Comparison of ENCODE assay signal across 8 cellular contexts in the genomic region with DNA sequence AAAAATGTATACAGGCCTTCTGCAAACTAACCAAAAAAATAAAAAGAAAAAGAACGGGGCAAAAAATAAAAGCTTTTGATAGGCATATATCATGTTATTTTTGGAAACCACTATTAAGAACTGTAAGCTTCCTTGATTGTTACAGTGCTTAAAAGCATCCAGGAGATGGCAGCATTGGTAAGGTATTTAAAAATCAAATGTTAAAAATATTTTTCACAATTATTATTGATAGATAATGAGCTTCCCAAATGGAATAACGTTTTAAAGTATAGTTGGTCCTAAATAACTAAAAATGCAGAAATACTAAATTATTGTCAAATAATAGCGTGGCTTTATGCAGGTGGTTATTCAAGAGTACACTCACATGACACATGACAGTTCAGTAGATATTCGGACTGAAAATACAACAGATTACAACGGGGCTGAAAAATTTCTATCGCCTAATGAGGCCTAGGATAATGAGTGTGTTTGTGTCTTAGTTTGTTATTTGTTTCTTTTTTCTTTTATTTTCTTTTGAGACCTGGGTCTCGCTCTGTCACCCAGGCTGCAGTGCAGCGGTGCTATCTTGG.
DNase-seq lines count a peak whose midpoint lies in the region; ATAC-seq and TF ChIP-seq lines count a peak whose summit lies in the region.

No MANE protein-coding gene starts in this region.

- no TSS peak for BruUV-seq in Panc1 (replicated peaks; lab: Mats Ljungman, UMichigan)

- WGBS in esophagus muscularis mucosa = 54% methylated on average over 8 of the region's 8 CpGs

- ATAC-seq in Panc1 (no peak), GM18511 (IDR thresholded peaks at IDR 0.05; ENCODE audit: unreplicated experiment) (no peak), GM19467 (IDR thresholded peaks at IDR 0.05; ENCODE audit: unreplicated experiment) (no peak), GM18519 (IDR thresholded peaks at IDR 0.05; ENCODE audit: low FRiP score, unreplicated experiment) (no peak)

- H3K4me1 ChIP-seq in Panc1 (ENCODE audit: control insufficient read depth, insufficient read depth, low read length) (peaks cover 5% of the 10 kb centered on the region), esophagus muscularis mucosa (peaks cover 0 to 3% (median 0%) of the 10 kb centered on the region in 4 donors)

- H3K27ac ChIP-seq in Panc1 (ENCODE audit: low read length) (no peak overlapping the region), esophagus muscularis mucosa (replicated peaks in 1 of 4) (no peak overlapping the region)

- no peak for TF ChIP-seq EP300 in esophagus muscularis mucosa (IDR thresholded peaks at IDR 0.05)

- intact Hi-C loops in Panc1 (cut with micrococcal nuclease; ENCODE audit: unreplicated experiment) = loop anchor here (5.0 kb wide), 1 partner anchor 214 kb away; no protein-coding TSS in a partner anchor
- intact Hi-C loops in esophagus muscularis mucosa (cut with DNase I) = loop anchor here (10.0 kb wide), 1 partner anchor 386 kb away; no protein-coding TSS in a partner anchor

- H3K27me3 ChIP-seq in Panc1 (ENCODE audit: control insufficient read depth, insufficient read depth, low read length) = no peaks in the 10 kb centered on the region
- no peaks in the 10 kb centered on the region for H3K27me3 ChIP-seq in esophagus muscularis mucosa

- no peak for TF ChIP-seq POLR2A in esophagus muscularis mucosa (IDR thresholded peaks at IDR 0.05; ENCODE audit: low read depth)

- no peak overlapping the region for H3K4me3 ChIP-seq in Panc1 (ENCODE audit: low read depth in 2 of 2, low read length in 2 of 2)
- no peak overlapping the region for H3K4me3 ChIP-seq in esophagus muscularis mucosa

- H3K36me3 ChIP-seq in Panc1 (ENCODE audit: control insufficient read depth, insufficient read depth, low read length) = no peaks in the 10 kb centered on the region
- H3K36me3 ChIP-seq in esophagus muscularis mucosa = no peaks in the 10 kb centered on the region

- POLR2A ChIA-PET in Panc1 (lab: Charles Lee) = interaction anchor here (0.6 kb wide), 1 partner anchor 178 kb away, joined by 3 read pairs; no protein-coding TSS in a partner anchor

- H3K9me3 ChIP-seq in Panc1 (ENCODE audit: control insufficient read depth, insufficient read depth, low read depth, low read length) (no peaks in the 10 kb centered on the region), esophagus muscularis mucosa (peaks cover 0 to 13% (median 13%) of the 10 kb centered on the region in 4 donors)

- peak; percentile 4 for DNase-seq in SIG-M5 treated with dmso at 0.1 percent for 504 hours (lab: John Stamatoyannopoulos, UW; ENCODE audit: unreplicated experiment)
- DNase-seq in SIG-M5 (lab: John Stamatoyannopoulos, UW) = no peak
- no peak for DNase-seq in Panc1 (ENCODE audit: low read depth, low spot score)
- no peak for DNase-seq in esophagus muscularis mucosa (ENCODE audit: extremely low spot score)
- peak; percentile 59 for DNase-seq in pons (ENCODE audit: low spot score)

- TF ChIP-seq CTCF in Panc1 (IDR thresholded peaks at IDR 0.05) (peak; percentile 49; the same call in 1 of the 2 replicates), esophagus muscularis mucosa (IDR thresholded peaks at IDR 0.05) (peak; percentile 67 to 75 (median 75))

- CTCF ChIA-PET in Panc1 (lab: Charles Lee) = interaction anchor here (0.6 to 1.2 kb wide), 7 partner anchors 52 to 938 kb away, joined by 3 to 6 read pairs (median 3); a partner anchor contains a TSS

- in situ Hi-C loops in Panc1 (cut with HindIII; ENCODE audit: low pct_unique_long_range_greater_than_20kb, low sequenced_read_pairs) = no loop called here

Comparison
In these comparisons a context has a peak if more than half of its experiments do, and no peak if none do; other contexts are left out.
1. DNase-seq: peak in SIG-M5 treated with dmso at 0.1 percent for 504 hours (single experiment) and pons (single experiment); none in SIG-M5 (single experiment), Panc1 (single experiment) and esophagus muscularis mucosa (single experiment).